25 cellular contexts compared by ENCODE assay signal in genomic region chr16:75227361-75228142, GRCh38. TPM values are rescaled to one million over a fixed set of nuclear protein-coding genes. Genes with fewer than 3 reads are reported as not detected.
DNase-seq lines count a peak whose midpoint lies in the region; ATAC-seq and TF ChIP-seq lines count a peak whose summit lies in the region.
"Had no signal": no experiment of that assay in that cellular context is flagged by ENCODE, and none has a peak within 500 bp of the region (broad histone marks: within the 10 kb centered on the region; RNA-seq: fewer than 3 reads in every experiment).

No MANE protein-coding gene starts in this region.

- peak; percentile 55 to 74 (median 67) for TF ChIP-seq POLR2A in body of pancreas (IDR thresholded peaks at IDR 0.05)

- H3K27ac ChIP-seq in left ventricle myocardium inferior (replicated peaks) (peak overlapping the region; percentile 16), body of pancreas (peak overlapping the region; percentile 68 to 95 (median 89))
- H3K27ac ChIP-seq: C4-2B, esophagus squamous epithelium, left lung, vagina had no signal

- H3K9me3 ChIP-seq in left ventricle myocardium inferior (replicated peaks) (no peaks in the 10 kb centered on the region), body of pancreas (no peaks in the 10 kb centered on the region), mucosa of descending colon (no peaks in the 10 kb centered on the region)
- H3K9me3 ChIP-seq: esophagus squamous epithelium, left lung, vagina had no signal

- TF ChIP-seq CTCF in left ventricle myocardium inferior (IDR thresholded peaks at IDR 0.05; ENCODE audit: borderline replicate concordance) (no peak), body of pancreas (IDR thresholded peaks at IDR 0.05) (no peak), mucosa of descending colon (IDR thresholded peaks at IDR 0.05) (no peak)

- 35 to 49% methylated on average over 10 to 18 of the region's 18 CpGs for WGBS in body of pancreas, 2 donors

- H3K4me3 ChIP-seq in left ventricle myocardium inferior: no peak overlapping the region
- H3K4me3 ChIP-seq in body of pancreas: no peak overlapping the region
- no peak overlapping the region for H3K4me3 ChIP-seq in mucosa of descending colon
- H3K4me3 ChIP-seq: esophagus squamous epithelium, left lung, vagina had no signal

- ATAC-seq in Right ventricle myocardium inferior (no peak), body of pancreas (peak; percentile 2), mucosa of descending colon (peak; percentile 17), GM18861 (IDR thresholded peaks at IDR 0.05; ENCODE audit: unreplicated experiment) (no peak)
- no peak for ATAC-seq in stimulated activated memory B cell treated with anti-CD40 and anti-IgM and Interleukin-4, amounts not matched to agents 10 μg/mL and 1 μg/mL and 100 μg/mL, for 72 hours
- ATAC-seq: left lung, right cardiac atrium had no signal

- H3K4me1 Mint-ChIP-seq in stimulated activated memory B cell treated with anti-CD40 and anti-IgM and Interleukin-4, amounts not matched to agents 10 μg/mL and 1 μg/mL and 100 μg/mL, for 72 hours: no peaks in the 10 kb centered on the region
- H3K4me1 Mint-ChIP-seq in immature natural killer cell: no peaks in the 10 kb centered on the region
- H3K4me1 Mint-ChIP-seq: activated naive CD4-positive, alpha-beta T cell treated with anti-CD3 and anti-CD28 coated beads, Interleukin-2, amount 10 ng/mL, durations not matched to agents 7 days and 5 days had no signal

- H3K4me3 Mint-ChIP-seq in stimulated activated memory B cell treated with anti-CD40 and anti-IgM and Interleukin-4, amounts not matched to agents 10 μg/mL and 1 μg/mL and 100 μg/mL, for 72 hours: no peak overlapping the region
- H3K4me3 Mint-ChIP-seq in immature natural killer cell: no peak overlapping the region
- H3K4me3 Mint-ChIP-seq: activated naive CD4-positive, alpha-beta T cell treated with anti-CD3 and anti-CD28 coated beads, Interleukin-2, amount 10 ng/mL, durations not matched to agents 7 days and 5 days had no signal

- no peaks in the 10 kb centered on the region for H3K9me3 Mint-ChIP-seq in stimulated activated memory B cell treated with anti-CD40 and anti-IgM and Interleukin-4, amounts not matched to agents 10 μg/mL and 1 μg/mL and 100 μg/mL, for 72 hours
- H3K9me3 Mint-ChIP-seq in immature natural killer cell: no peaks in the 10 kb centered on the region
- H3K9me3 Mint-ChIP-seq: activated naive CD4-positive, alpha-beta T cell treated with anti-CD3 and anti-CD28 coated beads, Interleukin-2, amount 10 ng/mL, durations not matched to agents 7 days and 5 days had no signal

- H3K4me1 ChIP-seq in left ventricle myocardium inferior (peaks cover 33% of the 10 kb centered on the region), body of pancreas (peaks cover 50% of the 10 kb centered on the region), mucosa of descending colon (ENCODE audit: low read depth) (no peaks in the 10 kb centered on the region)
- H3K4me1 ChIP-seq: esophagus squamous epithelium, left lung had no signal

- no peaks in the 10 kb centered on the region for H3K36me3 Mint-ChIP-seq in stimulated activated memory B cell treated with anti-CD40 and anti-IgM and Interleukin-4, amounts not matched to agents 10 μg/mL and 1 μg/mL and 100 μg/mL, for 72 hours
- no peaks in the 10 kb centered on the region for H3K36me3 Mint-ChIP-seq in immature natural killer cell
- H3K36me3 Mint-ChIP-seq: activated naive CD4-positive, alpha-beta T cell treated with anti-CD3 and anti-CD28 coated beads, Interleukin-2, amount 10 ng/mL, durations not matched to agents 7 days and 5 days had no signal

- intact Hi-C loops in left ventricle myocardium inferior (cut with micrococcal nuclease) (no loop called here), Right ventricle myocardium inferior (cut with DNase I) (no loop called here), body of pancreas (cut with DNase I) (no loop called here), mucosa of descending colon (cut with DNase I, micrococcal nuclease) (no loop called here)

- no peak overlapping the region for H3K27ac Mint-ChIP-seq in stimulated activated memory B cell treated with anti-CD40 and anti-IgM and Interleukin-4, amounts not matched to agents 10 μg/mL and 1 μg/mL and 100 μg/mL, for 72 hours
- no peak overlapping the region for H3K27ac Mint-ChIP-seq in immature natural killer cell
- H3K27ac Mint-ChIP-seq: activated naive CD4-positive, alpha-beta T cell treated with anti-CD3 and anti-CD28 coated beads, Interleukin-2, amount 10 ng/mL, durations not matched to agents 7 days and 5 days had no signal

- peaks cover 36% of the 10 kb centered on the region for H3K36me3 ChIP-seq in left ventricle myocardium inferior
- H3K36me3 ChIP-seq in body of pancreas (replicated peaks in 1 of 2; ENCODE audit: insufficient read depth in 1 of 2, low read depth in 2 of 2): peaks cover 2 to 13% of the 10 kb centered on the region in 2 donors
- peaks cover 2% of the 10 kb centered on the region for H3K36me3 ChIP-seq in mucosa of descending colon (ENCODE audit: low read depth)

- H3K27me3 ChIP-seq in left ventricle myocardium inferior (ENCODE audit: low read depth) (peaks cover 10% of the 10 kb centered on the region), body of pancreas (no peaks in the 10 kb centered on the region)
- H3K27me3 ChIP-seq: vagina had no signal

- peaks cover 85% of the 10 kb centered on the region for H3K27me3 Mint-ChIP-seq in stimulated activated memory B cell treated with anti-CD40 and anti-IgM and Interleukin-4, amounts not matched to agents 10 μg/mL and 1 μg/mL and 100 μg/mL, for 72 hours
- peaks cover 0 to 15% (median 4%) of the 10 kb centered on the region in 3 donors for H3K27me3 Mint-ChIP-seq in immature natural killer cell (ENCODE audit: low read depth in 3 of 3)

- no peak for DNase-seq in left ventricle myocardium inferior
- DNase-seq in Right ventricle myocardium inferior (ENCODE audit: missing footprints): no peak
- DNase-seq in body of pancreas: peak; percentile 76 to 79 (median 77)
- DNase-seq in mucosa of descending colon: no peak
- DNase-seq in immature natural killer cell: no peak
- no peak for DNase-seq in C1 segment of cervical spinal cord (lab: John Stamatoyannopoulos, UW)
- DNase-seq: ACHN; activated CD4-positive, alpha-beta T cell treated with anti-CD3 and anti-CD28 coated beads for 1 hour; activated CD8-positive, alpha-beta memory T cell treated with anti-CD3 and anti-CD28 coated beads for 24 hours; activated naive CD4-positive, alpha-beta T cell treated with anti-CD3 and anti-CD28 coated beads, Interleukin-2, amount 10 ng/mL, durations not matched to agents 7 days and 5 days; activated T-cell treated with anti-CD3 and anti-CD28 coated beads, Interleukin-2, amount 50 U/mL, for 48 hours; anterior cingulate cortex; cerebellar nuclear complex; effector CD4-positive, alpha-beta T cell; esophagus squamous epithelium; NCI-H510A treated with DMSO at 0.1 percent for 48 hours; occipital lobe; RPMI8226 had no signal

RNA-seq across cellular contexts. Expression of gene CTRB1, which starts 8.8 kb away (rescaled TPM):
- not detected for total RNA-seq in left ventricle myocardium inferior
- total RNA-seq in Right ventricle myocardium inferior: not detected
- total RNA-seq in body of pancreas: over 10,000 TPM; 14,932 to 20,352 TPM
- total RNA-seq in mucosa of descending colon: under 1 TPM in 2 of 3 donors, not detected in 1; 0.67 to 0.76 TPM
- not detected for polyA plus RNA-seq in immature natural killer cell
- total RNA-seq: esophagus squamous epithelium, H4, left lung, occipital lobe, vagina had no signal

RNA-seq across cellular contexts. Expression of gene CTRB2, which starts 20.6 kb away (rescaled TPM):
- total RNA-seq in left ventricle myocardium inferior: not detected
- total RNA-seq in Right ventricle myocardium inferior: not detected
- over 10,000 TPM; 18,538 to 32,261 TPM for total RNA-seq in body of pancreas
- not detected for total RNA-seq in mucosa of descending colon
- polyA plus RNA-seq in immature natural killer cell: not detected
- total RNA-seq: esophagus squamous epithelium, H4, left lung, occipital lobe, vagina had no signal

RNA-seq across cellular contexts. Expression of gene BCAR1, which starts 23.9 kb away (rescaled TPM):
- 82.8 TPM for total RNA-seq in left ventricle myocardium inferior
- total RNA-seq in Right ventricle myocardium inferior: 76.7 TPM
- 10 to 100 TPM; 61.0 to 72.8 TPM for total RNA-seq in body of pancreas
- total RNA-seq in mucosa of descending colon: 100 to 1,000 TPM; 100 to 134 (median 116) TPM
- not detected for polyA plus RNA-seq in immature natural killer cell

Comparison
In these comparisons a context has a peak if more than half of its experiments do, and no peak if none do; other contexts are left out.
1. DNase-seq: peak in body of pancreas (4 of 4); none in left ventricle myocardium inferior (single experiment), Right ventricle myocardium inferior (single experiment), mucosa of descending colon (0 of 3), immature natural killer cell (0 of 3) and C1 segment of cervical spinal cord (0 of 14).
2. ATAC-seq: peak in body of pancreas (single experiment) and mucosa of descending colon (single experiment); none in Right ventricle myocardium inferior (single experiment), stimulated activated memory B cell treated with anti-CD40 and anti-IgM and Interleukin-4, amounts not matched to agents 10 μg/mL and 1 μg/mL and 100 μg/mL, for 72 hours (single experiment) and GM18861 (single experiment).
3. RNA of gene CTRB1, which starts 8.8 kb away (total RNA-seq): 14,932 to 20,352 TPM in body of pancreas; 0.67 to 0.76 TPM in mucosa of descending colon, not detected in Right ventricle myocardium inferior (single experiment) and not detected in left ventricle myocardium inferior (single experiment); every median in the first group is over 1,000 times any median in the second.
4. RNA of gene CTRB2, which starts 20.6 kb away (total RNA-seq): 18,538 to 32,261 TPM in body of pancreas; not detected in left ventricle myocardium inferior (single experiment), not detected in Right ventricle myocardium inferior (single experiment) and not detected in mucosa of descending colon; every median in the first group is over 1,000 times any median in the second.